23 cellular contexts compared by ENCODE assay signal in genomic region chr13:53112522-53112921, GRCh38.
DNase-seq lines count a peak whose midpoint lies in the region; ATAC-seq and TF ChIP-seq lines count a peak whose summit lies in the region.
"Had no signal": no experiment of that assay in that cellular context is flagged by ENCODE, and none has a peak within 500 bp of the region (broad histone marks: within the 10 kb centered on the region; RNA-seq: fewer than 3 reads in every experiment).

No MANE protein-coding gene starts in this region.

- no peak for TF ChIP-seq POLR2A in Peyer's patch (IDR thresholded peaks at IDR 0.05)

- H3K9ac ChIP-seq in Karpas-422 (ENCODE audit: low read length) (peak overlapping the region; percentile 41), mesendoderm (ENCODE audit: low read length) (no peak overlapping the region)

- no peak overlapping the region for H4K8ac ChIP-seq in mesendoderm (ENCODE audit: low read depth, low read length)

- H3K36me3 ChIP-seq in Karpas-422 (ENCODE audit: insufficient read depth, low read length) (no peaks in the 10 kb centered on the region), Peyer's patch (no peaks in the 10 kb centered on the region), mesendoderm (ENCODE audit: control insufficient read depth, insufficient read depth, low read length) (no peaks in the 10 kb centered on the region), left lung (no peaks in the 10 kb centered on the region)
- H3K36me3 ChIP-seq: brain microvascular endothelial cell, esophagus muscularis mucosa, lower lobe of right lung, sigmoid colon had no signal

- H3K27me3 ChIP-seq in Karpas-422 (ENCODE audit: low read length) (no peaks in the 10 kb centered on the region), Peyer's patch (no peaks in the 10 kb centered on the region), mesendoderm (ENCODE audit: insufficient read depth, low read length, poor library complexity) (no peaks in the 10 kb centered on the region), left lung (no peaks in the 10 kb centered on the region)
- H3K27me3 ChIP-seq: brain microvascular endothelial cell, esophagus muscularis mucosa, sigmoid colon had no signal

- H3K9me2 ChIP-seq in Karpas-422 (replicated peaks; ENCODE audit: insufficient read depth, low read length): no peaks in the 10 kb centered on the region

- H3K4me3 ChIP-seq in Karpas-422 (ENCODE audit: low read length) (peak overlapping the region; percentile 50), Peyer's patch (no peak overlapping the region), mesendoderm (ENCODE audit: low read length) (no peak overlapping the region), left lung (no peak overlapping the region)
- H3K4me3 ChIP-seq: coronary artery, esophagus muscularis mucosa, lower lobe of right lung, sigmoid colon had no signal

- no peaks in the 10 kb centered on the region for H3K79me1 ChIP-seq in mesendoderm (ENCODE audit: low read length)

- intact Hi-C loops in left lung (cut with DNase I): no loop called here

- no peaks in the 10 kb centered on the region for H4K20me1 ChIP-seq in Karpas-422 (ENCODE audit: insufficient read depth, low read depth, low read length)

- no peaks in the 10 kb centered on the region for H3K79me2 ChIP-seq in Karpas-422 (ENCODE audit: low read length)
- no peaks in the 10 kb centered on the region for H3K79me2 ChIP-seq in mesendoderm (ENCODE audit: control insufficient read depth, insufficient read depth, low read length)

- H2AFZ ChIP-seq in Karpas-422 (ENCODE audit: low read length): peak overlapping the region; percentile 77

- TF ChIP-seq CTCF in Peyer's patch (IDR thresholded peaks at IDR 0.05): no peak
- TF ChIP-seq CTCF in left lung (IDR thresholded peaks at IDR 0.05): no peak

- H3K4ac ChIP-seq in mesendoderm (ENCODE audit: low read depth, low read length): no peak overlapping the region

- H3K9me3 ChIP-seq in Karpas-422 (ENCODE audit: low read length) (no peaks in the 10 kb centered on the region), Peyer's patch (peaks cover 0 to 2% (median 0%) of the 10 kb centered on the region in 4 donors), left lung (no peaks in the 10 kb centered on the region)
- H3K9me3 ChIP-seq: esophagus muscularis mucosa, lower lobe of right lung, sigmoid colon had no signal

- peak; percentile 97 for DNase-seq in Karpas-422
- DNase-seq in NCI-H1436 treated with DMSO at 0.1 percent for 48 hours (lab: John Stamatoyannopoulos, UW): peak; percentile 19
- peak; percentile 40 for DNase-seq in NCI-H510A (lab: John Stamatoyannopoulos, UW)
- DNase-seq in SHP77 (lab: John Stamatoyannopoulos, UW): peak; percentile 16 to 66
- no peak for DNase-seq in Peyer's patch
- no peak for DNase-seq in mesendoderm
- DNase-seq in left lung: no peak
- DNase-seq: activated B cell treated with CpG ODN at 0.5 μM for 24 hours; activated CD4-positive, alpha-beta memory T cell treated with anti-CD3 and anti-CD28 coated beads for 36 hours; activated gamma-delta T cell; brain microvascular endothelial cell; CD4-positive, CD25-positive, alpha-beta regulatory T cell; DND-41; islet precursor cell; lower lobe of right lung; NCI-H2029 treated with DMSO at 0.1 percent for 48 hours; sigmoid colon; stimulated activated CD4-positive, alpha-beta T cell treated with anti-CD3 and anti-CD28 coated beads, Interleukin-15, amount 100 ng/mL, for 24 hours; SW 1271 had no signal

- no peak overlapping the region for H3K56ac ChIP-seq in mesendoderm (ENCODE audit: low read length)

- H2BK15ac ChIP-seq in mesendoderm (replicated peaks; ENCODE audit: low read depth): no peak overlapping the region

- no peak overlapping the region for H3K23ac ChIP-seq in mesendoderm (ENCODE audit: low read length)

- no peak overlapping the region for H3K18ac ChIP-seq in mesendoderm (ENCODE audit: low read length)

- ATAC-seq in HG02642 (IDR thresholded peaks at IDR 0.05; ENCODE audit: poor library complexity, unreplicated experiment) (no peak), left lung (no peak)
- ATAC-seq: lower lobe of right lung, Right ventricle myocardium inferior had no signal

- WGBS in mesendoderm (ENCODE audit: extremely low coverage, insufficient coverage, low lambda C conversion rate): no CpG with 5 or more reads among the region's 2 CpGs

- H3K4me1 ChIP-seq in Karpas-422 (ENCODE audit: low read length) (peaks cover 57% of the 10 kb centered on the region), Peyer's patch (no peaks in the 10 kb centered on the region), mesendoderm (ENCODE audit: control insufficient read depth, low read depth, low read length) (no peaks in the 10 kb centered on the region), left lung (no peaks in the 10 kb centered on the region)
- H3K4me1 ChIP-seq: esophagus muscularis mucosa, lower lobe of right lung, sigmoid colon had no signal

- peak overlapping the region; percentile 66 for H3K4me2 ChIP-seq in Karpas-422 (ENCODE audit: low read depth, low read length, poor library complexity, severe bottlenecking)
- no peak overlapping the region for H3K4me2 ChIP-seq in mesendoderm (ENCODE audit: low read length)

- H3K27ac ChIP-seq in Karpas-422 (ENCODE audit: low read length) (peak overlapping the region; percentile 95), Peyer's patch (no peak overlapping the region), mesendoderm (ENCODE audit: low read depth, low read length) (no peak overlapping the region), left lung (no peak overlapping the region)
- H3K27ac ChIP-seq: brain microvascular endothelial cell, coronary artery, esophagus muscularis mucosa, lower lobe of right lung, sigmoid colon had no signal

- H2AK5ac ChIP-seq in mesendoderm (ENCODE audit: low read length): no peak overlapping the region

- no peak overlapping the region for H2BK5ac ChIP-seq in mesendoderm (ENCODE audit: low read length)

- no peak overlapping the region for H2BK120ac ChIP-seq in mesendoderm (ENCODE audit: low read depth, low read length)

- H4K5ac ChIP-seq in mesendoderm (ENCODE audit: low read length): no peak overlapping the region

Comparison
In these comparisons a context has a peak if more than half of its experiments do, and no peak if none do; other contexts are left out.
1. DNase-seq: peak in Karpas-422 (single experiment), NCI-H1436 treated with DMSO at 0.1 percent for 48 hours (single experiment), NCI-H510A (single experiment) and SHP77 (2 of 2); none in Peyer's patch (0 of 3), mesendoderm (single experiment) and left lung (0 of 2).